In the genomic region with DNA sequence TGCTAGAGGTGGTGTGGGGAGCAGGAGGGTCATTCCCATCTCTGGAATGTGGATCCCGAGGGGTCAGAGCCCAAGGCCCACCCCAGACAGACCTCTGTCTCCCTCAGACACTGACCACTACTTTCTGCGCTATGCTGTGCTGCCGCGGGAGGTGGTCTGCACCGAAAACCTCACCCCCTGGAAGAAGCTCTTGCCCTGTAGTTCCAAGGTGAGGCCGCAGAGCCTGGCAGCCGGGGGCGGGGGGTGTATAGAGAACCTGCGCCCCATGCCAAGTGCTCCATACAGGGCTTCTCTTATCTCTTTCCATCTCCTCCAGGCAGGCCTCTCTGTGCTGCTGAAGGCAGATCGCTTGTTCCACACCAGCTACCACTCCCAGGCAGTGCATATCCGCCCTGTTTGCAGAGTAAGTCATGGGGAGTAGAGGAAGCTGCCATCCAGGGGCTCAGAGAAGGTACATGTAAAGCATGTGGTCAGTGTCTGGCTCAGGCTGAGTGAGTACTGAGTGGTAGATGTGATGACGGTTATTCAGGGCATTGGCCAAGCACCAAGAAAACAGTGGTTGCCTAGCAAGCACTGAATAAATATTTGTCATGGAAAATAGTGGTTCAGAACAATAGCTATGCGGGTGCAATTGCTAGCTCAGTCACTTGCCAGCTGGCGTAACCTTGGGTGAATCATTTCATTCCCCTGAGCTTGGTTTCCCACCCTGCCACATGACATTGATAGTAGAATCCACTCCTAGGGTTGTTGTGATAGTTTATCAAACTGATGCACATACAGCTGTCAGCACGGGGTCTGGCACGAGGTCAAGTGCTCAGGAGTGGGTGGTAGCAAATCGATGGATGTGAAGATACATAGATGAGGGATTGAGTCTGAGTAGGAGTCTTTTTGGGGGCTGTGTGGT, we compare ENCODE assay signal across 8 cellular contexts. TPM values are rescaled to one million over a fixed set of nuclear protein-coding genes. Genes with fewer than 3 reads are reported as not detected.
A peak's percentile ranks its signal among the peaks of the same experiment; 100 is the strongest.
DNase-seq lines count a peak whose midpoint lies in the region; ATAC-seq, FAIRE-seq and TF ChIP-seq lines count a peak whose summit lies in the region.

No MANE protein-coding gene starts in this region.

- no peaks in the 10 kb centered on the region for H3K9me3 Mint-ChIP-seq in HFFc6

- peak; percentile 31; the same call in 1 of the 2 replicates for TF ChIP-seq POLR2A in GM12878 (IDR thresholded peaks at IDR 0.05; ENCODE audit: low read depth, low read length)

- peak overlapping the region; percentile 26 for H3K27ac ChIP-seq in GM12878 (ENCODE audit: control insufficient read depth, insufficient read depth)
- H3K27ac ChIP-seq in thoracic aorta, result peak overlapping the region; percentile 56 to 75

- no peak for TF ChIP-seq RAD21 in GM12878 (IDR thresholded peaks at IDR 0.05; ENCODE audit: insufficient read depth, low read depth, low read length)

- FAIRE-seq in GM12878 (lab: Jason Lieb, UNC), result no peak

- ATAC-seq in GM12878 (peak; percentile 89), left colon (peak; percentile 82), thoracic aorta (ENCODE audit: insufficient number of reproducible peaks, low FRiP score, low read depth) (peak; percentile 78)

- H3K4me3 ChIP-seq in GM12878 (no peak overlapping the region), thoracic aorta (no peak overlapping the region), HAP-1 (no peak overlapping the region)

- TF ChIP-seq CTCF in HFFc6 (IDR thresholded peaks at IDR 0.05), result no peak
- TF ChIP-seq CTCF in GM12878 (IDR thresholded peaks at IDR 0.05 in 2 of 3, conservative IDR thresholded peaks at IDR 0.05 in 1 of 3; ENCODE audit: control insufficient read depth in 2 of 3, extremely low read depth in 1 of 3, insufficient read depth in 1 of 3, low read depth in 3 of 3, low read length in 3 of 3), result no peak
- TF ChIP-seq CTCF in thoracic aorta (IDR thresholded peaks at IDR 0.05), result no peak

- H4K20me1 ChIP-seq in GM12878 (ENCODE audit: control insufficient read depth, insufficient read depth), result no peaks in the 10 kb centered on the region

- H3K4me1 Mint-ChIP-seq in HFFc6 (ENCODE audit: low read depth), result peaks cover 56% of the 10 kb centered on the region

- no TSS peak for BruUV-seq in GM12878 (replicated peaks; lab: Mats Ljungman, UMichigan)

- POLR2A ChIA-PET in GM12878 (lab: Charles Lee), result interaction anchor here (1.0 to 1.1 kb wide), 2 partner anchors 49 to 56 kb away, joined by 3 read pairs; a partner anchor contains a TSS

- peaks cover 12% of the 10 kb centered on the region; the same call in 1 of the 2 replicates for H3K36me3 Mint-ChIP-seq in HFFc6 (ENCODE audit: low read depth)

- peak overlapping the region; percentile 47 for H3K4me3 Mint-ChIP-seq in HFFc6

- DNase-seq in SIG-M5 treated with dmso at 0.1 percent for 504 hours (lab: John Stamatoyannopoulos, UW; ENCODE audit: unreplicated experiment) (peak; percentile 23), SIG-M5 (lab: John Stamatoyannopoulos, UW) (no peak), HFFc6 (peak; percentile 99), NCI-H146 (lab: John Stamatoyannopoulos, UW) (peak; percentile 93), GM12878 (ENCODE audit: low read depth, low spot score) (peak; percentile 80), left colon (peak; percentile 67 to 86), thoracic aorta (ENCODE audit: low spot score) (no peak), HAP-1 (ENCODE audit: low spot score in 2 of 2) (no peak)

- H2AFZ ChIP-seq in GM12878 (ENCODE audit: control insufficient read depth, low read depth, low read length), result no peak overlapping the region

- WGBS in GM12878 (ENCODE audit: insufficient coverage, insufficient replicate concordance, low lambda C conversion rate, missing lambda C conversion rate), result 22% methylated on average over 17 of the region's 17 CpGs

- H3K27ac Mint-ChIP-seq in HFFc6, result peak overlapping the region; percentile 95

- peaks cover 13% of the 10 kb centered on the region for H3K79me2 ChIP-seq in GM12878 (ENCODE audit: control insufficient read depth, insufficient read depth, low read length)

- H3K36me3 ChIP-seq in GM12878 (ENCODE audit: control insufficient read depth in 2 of 2, insufficient read depth in 2 of 2, low read length in 1 of 2) (peaks cover 16 to 25% of the 10 kb centered on the region in 2 experiments), thoracic aorta (peaks cover 32% of the 10 kb centered on the region), HAP-1 (replicated peaks) (peaks cover 41% of the 10 kb centered on the region)

- H3K4me1 ChIP-seq in GM12878 (ENCODE audit: control insufficient read depth, insufficient read depth, low read length) (peaks cover 20% of the 10 kb centered on the region), thoracic aorta (ENCODE audit: control insufficient read depth in 1 of 2, low read depth in 2 of 2) (peaks cover 6 to 37% of the 10 kb centered on the region in 2 donors), HAP-1 (peaks cover 14% of the 10 kb centered on the region)

- TF ChIP-seq EP300 in GM12878 (IDR thresholded peaks at IDR 0.05; ENCODE audit: borderline replicate concordance in 1 of 2, control insufficient read depth in 1 of 2, low read depth in 2 of 2, low read length in 2 of 2), result peak; percentile 84 to 90

- in situ Hi-C loops in GM12878 (cut with MboI), result loop anchor here (5.0 kb wide), 1 partner anchor 52 kb away; no protein-coding TSS in a partner anchor
- in situ Hi-C loops in HAP-1 (cut with MboI; ENCODE audit: low sequenced_read_pairs), result no loop called here

- no peaks in the 10 kb centered on the region for H3K27me3 ChIP-seq in GM12878 (replicated peaks in 1 of 2; ENCODE audit: control insufficient read depth in 2 of 2, insufficient read depth in 2 of 2, low read length in 1 of 2)
- no peaks in the 10 kb centered on the region for H3K27me3 ChIP-seq in thoracic aorta (replicated peaks; ENCODE audit: insufficient read depth)
- H3K27me3 ChIP-seq in HAP-1 (ENCODE audit: low read depth), result no peaks in the 10 kb centered on the region

- CTCF ChIA-PET in GM12878 (lab: Yijun Ruan, JAX), result interaction anchor here (0.9 to 8.5 kb wide), 12 partner anchors 10 to 60 kb away, joined by 3 to 86 read pairs (median 5); a partner anchor contains a TSS

- intact Hi-C loops in GM12878 (cut with micrococcal nuclease; ENCODE audit: unreplicated experiment), result no loop called here
- intact Hi-C loops in left colon (cut with DNase I, micrococcal nuclease), result loop anchor here in 1 of 2 donors (10.0 kb wide), 1 partner anchor 495 kb away; a partner anchor contains a TSS

- H3K9me3 ChIP-seq in GM12878 (replicated peaks; ENCODE audit: control insufficient read depth, insufficient read depth, low read length) (no peaks in the 10 kb centered on the region), thoracic aorta (no peaks in the 10 kb centered on the region), HAP-1 (peaks cover 2% of the 10 kb centered on the region; the same call in 1 of the 2 replicates)

- no peaks in the 10 kb centered on the region; the same call in 1 of the 2 replicates for H3K27me3 Mint-ChIP-seq in HFFc6 (ENCODE audit: insufficient read depth)

- SMC1A ChIA-PET in GM12878 (lab: Charles Lee; ENCODE audit: uncharacterized antibody, unreplicated experiment), result interaction anchor here (0.5 to 3.0 kb wide), 9 partner anchors 10 to 99 kb away, joined by 3 to 21 read pairs (median 5); no protein-coding TSS in a partner anchor

- RAD21 ChIA-PET in GM12878 (lab: Charles Lee; ENCODE audit: unreplicated experiment), result interaction anchor here (0.6 to 3.2 kb wide), 8 partner anchors 10 to 57 kb away, joined by 3 to 24 read pairs (median 6); a partner anchor contains a TSS

- peak overlapping the region; percentile 59 for H3K4me2 ChIP-seq in GM12878 (ENCODE audit: control insufficient read depth, insufficient read depth)

- H3K9ac ChIP-seq in GM12878 (ENCODE audit: control insufficient read depth, insufficient read depth, low read length), result 0 out of 2 replicates have a peak overlapping the region, but pooled peaks have one; percentile 22

RNA-seq across cellular contexts. Expression of a gene that starts 3.5 kb away (rescaled TPM):
- total RNA-seq in HFFc6 (2021; fragmentation: NEBNext Ultra II Directional; extraction: Animal tissue kit (Norgen Biotek cat#: 25700)), result 10 to 100 TPM; 76.7 to 94.0 (median 81.8) TPM
- total RNA-seq in GM12878 (2013; cell fraction: nucleolus; rRNA removed), result 84.5 and 94.1 TPM in 2 replicates
- total RNA-seq in GM12878 (2014; rRNA removed), result 35.7 and 45.0 TPM in 2 replicates
- total RNA-seq in GM12878 (2014; rRNA removed; fragmentation: Illumina TruSeq; extraction: Trizol), result 15.5 and 18.6 TPM in 2 replicates
- total RNA-seq in GM12878 (2021), result 39.5 and 45.2 TPM in 2 replicates
- polyA plus RNA-seq in GM12878 (2011; ENCODE audit: low read depth), result 14.5 TPM
- polyA plus RNA-seq in GM12878 (2011; rRNA removed), result 8.0 and 24.1 TPM in 2 replicates
- 27.0 and 35.8 TPM in 2 replicates for polyA plus RNA-seq in GM12878 (2011; cell fraction: cytosol; rRNA removed)
- polyA plus RNA-seq in GM12878 (2011; cell fraction: nucleus; rRNA removed), result 71.0 and 74.4 TPM in 2 replicates
- 25.3 and 27.7 TPM in 2 replicates for polyA plus RNA-seq in GM12878 (2012)
- 29.4 and 41.9 TPM in 2 replicates for polyA plus RNA-seq in GM12878 (2014; fragmentation: Illumina TruSeq; extraction: Trizol)
- 10 to 100 TPM; 19.1 to 27.5 TPM for polyA plus RNA-seq in GM12878 (2014; fragmentation: Nextera tagmentation; extraction: Ambion mirVana)
- polyA plus RNA-seq in GM12878 (2014; rRNA removed), result 28.6 and 33.5 TPM in 2 replicates
- polyA plus RNA-seq in GM12878 (2016; fragmentation: Nextera tagmentation; extraction: Ambion mirVana), result 10 to 100 TPM; 56.5 to 66.0 TPM
- 27.9 and 34.2 TPM in 2 replicates for polyA minus RNA-seq in GM12878 (2011; rRNA and poly(A)+ RNA removed)
- 16.2 and 28.5 TPM in 2 replicates for polyA minus RNA-seq in GM12878 (2011; cell fraction: cytosol; rRNA and poly(A)+ RNA removed)
- polyA minus RNA-seq in GM12878 (2011; cell fraction: nucleus; rRNA and poly(A)+ RNA removed), result 33.1 and 57.7 TPM in 2 replicates
- total RNA-seq in left colon, result 100 to 1,000 TPM; 122 to 152 TPM
- 100 to 1,000 TPM; 117 to 169 TPM for total RNA-seq in thoracic aorta

RNA-seq across cellular contexts. Expression of a gene that starts 11.4 kb away (rescaled TPM):
- 10 to 100 TPM; 15.2 to 19.5 (median 19.0) TPM for total RNA-seq in HFFc6 (2021; fragmentation: NEBNext Ultra II Directional; extraction: Animal tissue kit (Norgen Biotek cat#: 25700))
- 1.1 and 2.1 TPM in 2 replicates for total RNA-seq in GM12878 (2013; cell fraction: nucleolus; rRNA removed)
- total RNA-seq in GM12878 (2014; rRNA removed), result 0.17 TPM in 1 of 2 replicates, not detected in the other
- 0.41 and 0.67 TPM in 2 replicates for total RNA-seq in GM12878 (2014; rRNA removed; fragmentation: Illumina TruSeq; extraction: Trizol)
- 0.74 and 1.0 TPM in 2 replicates for total RNA-seq in GM12878 (2021)
- polyA plus RNA-seq in GM12878 (2011; ENCODE audit: low read depth), result 0.62 TPM
- 5.0 and 5.7 TPM in 2 replicates for polyA plus RNA-seq in GM12878 (2011; rRNA removed)
- polyA plus RNA-seq in GM12878 (2011; cell fraction: cytosol; rRNA removed), result 5.1 and 5.3 TPM in 2 replicates
- polyA plus RNA-seq in GM12878 (2011; cell fraction: nucleus; rRNA removed), result 5.2 and 7.2 TPM in 2 replicates
- polyA plus RNA-seq in GM12878 (2012), result 0.42 and 0.74 TPM in 2 replicates
- polyA plus RNA-seq in GM12878 (2014; fragmentation: Illumina TruSeq; extraction: Trizol), result 0.46 and 0.52 TPM in 2 replicates
- under 1 TPM; 0.18 to 0.49 TPM for polyA plus RNA-seq in GM12878 (2014; fragmentation: Nextera tagmentation; extraction: Ambion mirVana)
- polyA plus RNA-seq in GM12878 (2014; rRNA removed), result 0.39 and 0.67 TPM in 2 replicates
- under 1 TPM in 1 of 2 experiments, not detected in 1; 0.21 TPM for polyA plus RNA-seq in GM12878 (2016; fragmentation: Nextera tagmentation; extraction: Ambion mirVana)
- polyA minus RNA-seq in GM12878 (2011; rRNA and poly(A)+ RNA removed), result 2.9 and 3.3 TPM in 2 replicates
- not detected in 2 replicates for polyA minus RNA-seq in GM12878 (2011; cell fraction: cytosol; rRNA and poly(A)+ RNA removed)
- 1.3 and 1.7 TPM in 2 replicates for polyA minus RNA-seq in GM12878 (2011; cell fraction: nucleus; rRNA and poly(A)+ RNA removed)
- 100 to 1,000 TPM; 123 to 135 TPM for total RNA-seq in left colon
- total RNA-seq in thoracic aorta, result 100 to 1,000 TPM in 1 of 2 donors, 10 to 100 TPM in 1; 97.6 to 120 TPM

RNA-seq across cellular contexts. Expression of a gene that starts 41.3 kb away (rescaled TPM):
- not detected for total RNA-seq in HFFc6 (2021; fragmentation: NEBNext Ultra II Directional; extraction: Animal tissue kit (Norgen Biotek cat#: 25700))
- not detected in 2 replicates for total RNA-seq in GM12878 (2013; cell fraction: nucleolus; rRNA removed)
- total RNA-seq in GM12878 (2014; rRNA removed) (not detected in 2 replicates), GM12878 (2014; rRNA removed; fragmentation: Illumina TruSeq; extraction: Trizol) (not detected in 2 replicates), GM12878 (2021) (not detected in 2 replicates), left colon (under 1 TPM; 0.59 to 0.85 TPM), thoracic aorta (not detected)
- 0.16 TPM for polyA plus RNA-seq in GM12878 (2011; ENCODE audit: low read depth)
- polyA plus RNA-seq in GM12878 (2011; rRNA removed) (not detected in 2 replicates), GM12878 (2014; fragmentation: Illumina TruSeq; extraction: Trizol) (not detected in 2 replicates), GM12878 (2014; fragmentation: Nextera tagmentation; extraction: Ambion mirVana) (not detected), GM12878 (2014; rRNA removed) (0.06 TPM in 1 of 2 replicates, not detected in the other), GM12878 (2016; fragmentation: Nextera tagmentation; extraction: Ambion mirVana) (under 1 TPM in 1 of 2 experiments, not detected in 1; 0.24 TPM)
- not detected in 2 replicates for polyA plus RNA-seq in GM12878 (2011; cell fraction: cytosol; rRNA removed)
- not detected in 2 replicates for polyA plus RNA-seq in GM12878 (2011; cell fraction: nucleus; rRNA removed)
- 0.14 and 0.22 TPM in 2 replicates for polyA plus RNA-seq in GM12878 (2012)
- not detected in 2 replicates for polyA minus RNA-seq in GM12878 (2011; rRNA and poly(A)+ RNA removed)
- polyA minus RNA-seq in GM12878 (2011; cell fraction: cytosol; rRNA and poly(A)+ RNA removed), result not detected in 2 replicates
- not detected in 2 replicates for polyA minus RNA-seq in GM12878 (2011; cell fraction: nucleus; rRNA and poly(A)+ RNA removed)

RNA-seq across cellular contexts. Expression of a gene that starts 50.1 kb away (rescaled TPM):
- total RNA-seq in HFFc6 (2021; fragmentation: NEBNext Ultra II Directional; extraction: Animal tissue kit (Norgen Biotek cat#: 25700)), result under 1 TPM in 1 of 6 experiments, not detected in 5; 0.97 TPM
- not detected in 2 replicates for total RNA-seq in GM12878 (2013; cell fraction: nucleolus; rRNA removed)
- total RNA-seq in GM12878 (2014; rRNA removed) (not detected in 2 replicates), GM12878 (2014; rRNA removed; fragmentation: Illumina TruSeq; extraction: Trizol) (not detected in 2 replicates), GM12878 (2021) (not detected in 2 replicates), left colon (100 to 1,000 TPM; 108 to 124 TPM), thoracic aorta (not detected)
- polyA plus RNA-seq in GM12878 (2011; ENCODE audit: low read depth), result 4.2 TPM
- polyA plus RNA-seq in GM12878 (2011; rRNA removed) (not detected in 2 replicates), GM12878 (2014; fragmentation: Illumina TruSeq; extraction: Trizol) (not detected in 2 replicates), GM12878 (2014; fragmentation: Nextera tagmentation; extraction: Ambion mirVana) (under 1 TPM in 1 of 2 experiments, not detected in 1; 0.13 TPM), GM12878 (2014; rRNA removed) (not detected in 2 replicates), GM12878 (2016; fragmentation: Nextera tagmentation; extraction: Ambion mirVana) (not detected)
- not detected in 2 replicates for polyA plus RNA-seq in GM12878 (2011; cell fraction: cytosol; rRNA removed)
- 0.21 TPM in 1 of 2 replicates, not detected in the other for polyA plus RNA-seq in GM12878 (2011; cell fraction: nucleus; rRNA removed)
- 2.4 and 5.3 TPM in 2 replicates for polyA plus RNA-seq in GM12878 (2012)
- polyA minus RNA-seq in GM12878 (2011; rRNA and poly(A)+ RNA removed), result not detected in 2 replicates
- not detected in 2 replicates for polyA minus RNA-seq in GM12878 (2011; cell fraction: cytosol; rRNA and poly(A)+ RNA removed)
- not detected in 2 replicates for polyA minus RNA-seq in GM12878 (2011; cell fraction: nucleus; rRNA and poly(A)+ RNA removed)

RNA-seq across cellular contexts. Expression of a gene that starts 56.5 kb away (rescaled TPM):
- total RNA-seq in HFFc6 (2021; fragmentation: NEBNext Ultra II Directional; extraction: Animal tissue kit (Norgen Biotek cat#: 25700)), result 10 to 100 TPM; 22.9 to 34.1 (median 27.6) TPM
- total RNA-seq in GM12878 (2013; cell fraction: nucleolus; rRNA removed), result 26.4 and 29.7 TPM in 2 replicates
- total RNA-seq in GM12878 (2014; rRNA removed) (8.9 and 14.5 TPM in 2 replicates), GM12878 (2014; rRNA removed; fragmentation: Illumina TruSeq; extraction: Trizol) (5.4 and 6.4 TPM in 2 replicates), GM12878 (2021) (9.4 and 9.5 TPM in 2 replicates), left colon (10 to 100 TPM; 25.2 to 32.4 TPM), thoracic aorta (10 to 100 TPM; 24.6 to 40.8 TPM)
- polyA plus RNA-seq in GM12878 (2011; ENCODE audit: low read depth), result 7.3 TPM
- polyA plus RNA-seq in GM12878 (2011; rRNA removed) (17.8 and 22.6 TPM in 2 replicates), GM12878 (2014; fragmentation: Illumina TruSeq; extraction: Trizol) (5.8 and 6.2 TPM in 2 replicates), GM12878 (2014; fragmentation: Nextera tagmentation; extraction: Ambion mirVana) (1 to 10 TPM; 5.1 to 7.3 TPM), GM12878 (2014; rRNA removed) (10.8 and 15.8 TPM in 2 replicates), GM12878 (2016; fragmentation: Nextera tagmentation; extraction: Ambion mirVana) (1 to 10 TPM; 9.1 to 9.8 TPM)
- 42.2 and 53.1 TPM in 2 replicates for polyA plus RNA-seq in GM12878 (2011; cell fraction: cytosol; rRNA removed)
- polyA plus RNA-seq in GM12878 (2011; cell fraction: nucleus; rRNA removed), result 23.1 and 26.2 TPM in 2 replicates
- polyA plus RNA-seq in GM12878 (2012), result 9.0 and 9.2 TPM in 2 replicates
- 38.8 and 61.4 TPM in 2 replicates for polyA minus RNA-seq in GM12878 (2011; rRNA and poly(A)+ RNA removed)
- polyA minus RNA-seq in GM12878 (2011; cell fraction: cytosol; rRNA and poly(A)+ RNA removed), result 15.0 and 15.8 TPM in 2 replicates
- polyA minus RNA-seq in GM12878 (2011; cell fraction: nucleus; rRNA and poly(A)+ RNA removed), result 30.7 and 44.2 TPM in 2 replicates

Comparison
In these comparisons a context has a peak if more than half of its experiments do, and no peak if none do; other contexts are left out.
1. DNase-seq: peak in SIG-M5 treated with dmso at 0.1 percent for 504 hours (single experiment), HFFc6 (single experiment), NCI-H146 (single experiment), GM12878 (single experiment) and left colon (2 of 2); none in SIG-M5 (single experiment), thoracic aorta (single experiment) and HAP-1 (0 of 2).
2. RNA of a gene that starts 11.4 kb away (total RNA-seq): 123 to 135 TPM in left colon, 97.6 to 120 TPM in thoracic aorta and 15.2 to 19.5 TPM in HFFc6; 0.17 to 2.1 TPM in GM12878; every median in the first group is over 4 times any median in the second.
3. Peak in every context shown above with its lines, with median percentiles within 50 percentile points of each other: ATAC-seq.